Comparison of ENCODE assay signal across 14 cellular contexts in genomic region chr4:8271821-8272220, GRCh38. TPM values are rescaled to one million over a fixed set of nuclear protein-coding genes. Genes with fewer than 3 reads are reported as not detected.
"Had no signal": no experiment of that assay in that cellular context is flagged by ENCODE, and none has a peak within 500 bp of the region (broad histone marks: within the 10 kb centered on the region; RNA-seq: fewer than 3 reads in every experiment).

No MANE protein-coding gene starts in this region.

- H3K27ac ChIP-seq: brain microvascular endothelial cell, dorsolateral prefrontal cortex, SJSA1, tibial artery had no signal

- H3K36me3 ChIP-seq: brain microvascular endothelial cell, SJSA1, stomach, tibial artery had no signal

- ATAC-seq: activated CD4-positive, CD25-positive, alpha-beta regulatory T cell treated with anti-CD3 and anti-CD28 coated beads, Interleukin-2, amount 50 U/mL, for 24 hours; esophagus mucosa; naive thymus-derived CD4-positive, alpha-beta T cell had no signal

- H3K4me3 ChIP-seq: dorsolateral prefrontal cortex, SJSA1, tibial artery had no signal

- DNase-seq: activated naive CD4-positive, alpha-beta T cell treated with anti-CD3 and anti-CD28 coated beads, Interleukin-2, amount 50 U/mL, for 16 hours; activated T-cell treated with anti-CD3 and anti-CD28 coated beads, Interleukin-2, amount 50 U/mL, for 1 hour; brain microvascular endothelial cell; dorsolateral prefrontal cortex; foreskin fibroblast; midbrain; naive thymus-derived CD4-positive, alpha-beta T cell; stimulated activated CD4-positive, alpha-beta T cell treated with anti-CD3 and anti-CD28 coated beads, Interleukin-4, amount 100 ng/mL, for 4 hours; stomach; tibial artery had no signal

- H3K4me1 ChIP-seq: SJSA1 had no signal

- H3K9me3 ChIP-seq: SJSA1, stomach, tibial artery had no signal

RNA-seq across cellular contexts. Expression of gene HTRA3, which starts 2.3 kb away (rescaled TPM):
- total RNA-seq: naive thymus-derived CD4-positive, alpha-beta T cell had no signal
- polyA plus RNA-seq: keratinocyte; naive thymus-derived CD4-positive, alpha-beta T cell had no signal
